23 cellular contexts compared by ENCODE assay signal in the genomic region with DNA sequence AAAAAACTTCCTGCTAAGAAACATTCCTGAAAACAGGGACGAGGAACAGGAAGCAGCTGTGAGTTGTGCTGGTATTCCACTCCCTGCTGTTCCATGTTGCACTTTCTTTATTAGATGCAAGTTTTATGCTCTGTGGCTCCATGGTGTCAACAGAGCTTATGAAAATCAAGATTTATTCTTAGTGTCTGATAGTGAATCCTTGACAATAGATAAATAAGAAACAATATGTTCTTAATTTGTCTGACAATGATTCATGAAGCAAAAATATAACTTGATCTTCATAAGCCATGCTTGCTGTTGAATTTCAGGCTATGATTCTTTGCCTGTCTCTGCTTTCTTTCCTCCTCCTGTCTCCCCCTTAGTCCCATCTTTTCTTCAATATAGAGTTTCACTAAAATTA.
DNase-seq lines count a peak whose midpoint lies in the region; ATAC-seq and TF ChIP-seq lines count a peak whose summit lies in the region.
"Had no signal": no experiment of that assay in that cellular context is flagged by ENCODE, and none has a peak within 500 bp of the region (broad histone marks: within the 10 kb centered on the region; RNA-seq: fewer than 3 reads in every experiment).

No MANE protein-coding gene starts in this region.

- H3K9ac ChIP-seq in SK-N-MC (ENCODE audit: insufficient read length), result no peak overlapping the region

- no peak overlapping the region; the same call in none of the 2 replicates for H3K27ac ChIP-seq in SK-N-MC
- H3K27ac ChIP-seq: brain microvascular endothelial cell, coronary artery, foreskin keratinocyte, stomach, transverse colon had no signal

- H3K4me3 Mint-ChIP-seq in nephron progenitor cell, result no peak overlapping the region
- H3K4me3 Mint-ChIP-seq in natural killer cell, result no peak overlapping the region
- H3K4me3 Mint-ChIP-seq: activated CD4-positive, alpha-beta T cell treated with anti-CD3 and anti-CD28 coated beads, Interleukin-2, amount 10 ng/mL, durations not matched to agents 24 days and 14 days; activated CD8-positive, alpha-beta memory T cell treated with anti-CD3 and anti-CD28 coated beads, Interleukin-2, amount 10 ng/mL, durations not matched to agents 7 days and 5 days; activated naive CD8-positive, alpha-beta T cell had no signal

- peak; percentile 41 for DNase-seq in GM03348 (ENCODE audit: low spot score)
- DNase-seq in SK-N-MC (ENCODE audit: low read depth, low spot score), result peak; percentile 47
- peak; percentile 32 for DNase-seq in fibroblast of gingiva (ENCODE audit: low read depth)
- DNase-seq in nephron progenitor cell, result no peak
- DNase-seq in natural killer cell, result no peak
- no peak for DNase-seq in hippocampal formation (lab: John Stamatoyannopoulos, UW)
- DNase-seq: activated CD4-positive, alpha-beta T cell treated with anti-CD3 and anti-CD28 coated beads, Interleukin-2, amount 10 ng/mL, durations not matched to agents 24 days and 14 days; activated CD8-positive, alpha-beta memory T cell treated with anti-CD3 and anti-CD28 coated beads, Interleukin-2, amount 10 ng/mL, durations not matched to agents 7 days and 5 days; brain microvascular endothelial cell; DMS79 treated with DMSO at 0.1 percent for 48 hours; H7; hypothalamus; islet precursor cell; NCI-H146; NCI-H510A treated with DMSO at 0.1 percent for 48 hours; right cardiac atrium; stomach; T-helper 2 cell; transverse colon had no signal

- H3K4me3 ChIP-seq in SK-N-MC, result no peak overlapping the region
- H3K4me3 ChIP-seq: coronary artery, stomach, transverse colon had no signal

- intact Hi-C loops in natural killer cell (cut with micrococcal nuclease), result no loop called here

- H3K36me3 ChIP-seq in SK-N-MC (ENCODE audit: insufficient read depth, low read length), result peaks cover 52% of the 10 kb centered on the region

- H3K27me3 Mint-ChIP-seq in nephron progenitor cell (ENCODE audit: low read depth, poor library complexity), result no peaks in the 10 kb centered on the region
- H3K27me3 Mint-ChIP-seq in natural killer cell (ENCODE audit: low read depth in 2 of 2), result no peaks in the 10 kb centered on the region
- H3K27me3 Mint-ChIP-seq: activated CD4-positive, alpha-beta T cell treated with anti-CD3 and anti-CD28 coated beads, Interleukin-2, amount 10 ng/mL, durations not matched to agents 24 days and 14 days; activated CD8-positive, alpha-beta memory T cell treated with anti-CD3 and anti-CD28 coated beads, Interleukin-2, amount 10 ng/mL, durations not matched to agents 7 days and 5 days; activated naive CD8-positive, alpha-beta T cell had no signal

- H3K27ac Mint-ChIP-seq in nephron progenitor cell (peak overlapping the region; percentile 5), natural killer cell (no peak overlapping the region)
- H3K27ac Mint-ChIP-seq: activated CD8-positive, alpha-beta memory T cell treated with anti-CD3 and anti-CD28 coated beads, Interleukin-2, amount 10 ng/mL, durations not matched to agents 7 days and 5 days; activated naive CD8-positive, alpha-beta T cell had no signal

- TF ChIP-seq CTCF in nephron progenitor cell (IDR thresholded peaks at IDR 0.05) (no peak), natural killer cell (IDR thresholded peaks at IDR 0.05) (no peak)

- H3K36me3 Mint-ChIP-seq in nephron progenitor cell (ENCODE audit: low read depth) (peaks cover 51% of the 10 kb centered on the region), natural killer cell (peaks cover 27% of the 10 kb centered on the region)

- ATAC-seq in natural killer cell (no peak), HG03457 (IDR thresholded peaks at IDR 0.05; ENCODE audit: unreplicated experiment) (no peak)
- ATAC-seq: activated CD8-positive, alpha-beta memory T cell treated with anti-CD3 and anti-CD28 coated beads, Interleukin-2, amount 10 ng/mL, durations not matched to agents 7 days and 5 days; right cardiac atrium had no signal

- H3K4me1 Mint-ChIP-seq in nephron progenitor cell (no peaks in the 10 kb centered on the region), natural killer cell (peaks cover 0 to 5% of the 10 kb centered on the region in 2 donors)

- H3K9me3 Mint-ChIP-seq in nephron progenitor cell (no peaks in the 10 kb centered on the region), natural killer cell (no peaks in the 10 kb centered on the region)
- H3K9me3 Mint-ChIP-seq: activated CD4-positive, alpha-beta T cell treated with anti-CD3 and anti-CD28 coated beads, Interleukin-2, amount 10 ng/mL, durations not matched to agents 24 days and 14 days had no signal

- H3K9me3 ChIP-seq in SK-N-MC (ENCODE audit: low read depth, low read length), result no peaks in the 10 kb centered on the region
- H3K9me3 ChIP-seq: stomach, transverse colon had no signal

Comparison
In these comparisons a context has a peak if more than half of its experiments do, and no peak if none do; other contexts are left out.
1. DNase-seq: peak in GM03348 (single experiment), SK-N-MC (single experiment) and fibroblast of gingiva (single experiment); none in nephron progenitor cell (single experiment), natural killer cell (single experiment) and hippocampal formation (0 of 2).